5 cellular contexts compared by ENCODE assay signal in genomic region chr5:62564101-62564500, GRCh38.
"Had no signal": no experiment of that assay in that cellular context is flagged by ENCODE, and none has a peak within 500 bp of the region (broad histone marks: within the 10 kb centered on the region; RNA-seq: fewer than 3 reads in every experiment).

No MANE protein-coding gene starts in this region.

- H3K4me3 Mint-ChIP-seq: GM23338, H9 had no signal

- H2AFZ ChIP-seq: GM23338 had no signal

- H3K27ac Mint-ChIP-seq: GM23338, H9 had no signal

- DNase-seq: H9, HCEC 1CT, IMR-90, KBM-7 had no signal

- H3K4me3 ChIP-seq: GM23338 had no signal

- H3K4me2 ChIP-seq: GM23338 had no signal

- ATAC-seq: GM23338 had no signal
